In genomic region chr1:7690076-7690475, GRCh38 we compare ENCODE assay signal across 1 cellular context.
TF ChIP-seq lines count a peak whose summit lies in the region.

No MANE protein-coding gene starts in this region.

TF ChIP-seq in WTC11, 78 proteins besides CTCF, POLR2A, EP300 and RAD21 (continued from another document):
- TF ChIP-seq CDX4 (CRISPR knock-in tag; IDR thresholded peaks at IDR 0.05; ENCODE audit: borderline replicate concordance): no peak
- TF ChIP-seq ZNF263 (CRISPR knock-in tag; IDR thresholded peaks at IDR 0.05; ENCODE audit: low read depth): no peak
- no peak for TF ChIP-seq ELF4 (CRISPR knock-in tag; IDR thresholded peaks at IDR 0.05; ENCODE audit: low read depth)
- TF ChIP-seq FOXP4 (CRISPR knock-in tag; IDR thresholded peaks at IDR 0.05): no peak
- no peak for TF ChIP-seq CREB1 (CRISPR knock-in tag; IDR thresholded peaks at IDR 0.05)
- no peak for TF ChIP-seq GTF2I (CRISPR knock-in tag; conservative IDR thresholded peaks at IDR 0.05)
- TF ChIP-seq MYBL2 (CRISPR knock-in tag; IDR thresholded peaks at IDR 0.05): no peak
- TF ChIP-seq ZBTB43 (CRISPR knock-in tag; IDR thresholded peaks at IDR 0.05): no peak
- no peak for TF ChIP-seq FOXK1 (CRISPR knock-in tag; IDR thresholded peaks at IDR 0.05)
- no peak for TF ChIP-seq ESRRA (CRISPR knock-in tag; IDR thresholded peaks at IDR 0.05; ENCODE audit: borderline replicate concordance)
- no peak for TF ChIP-seq ATF3 (CRISPR knock-in tag; conservative IDR thresholded peaks at IDR 0.05)
- no peak for TF ChIP-seq IRF2 (CRISPR knock-in tag; IDR thresholded peaks at IDR 0.05; ENCODE audit: borderline replicate concordance, low read depth)
- no peak for TF ChIP-seq AR (CRISPR knock-in tag; IDR thresholded peaks at IDR 0.05)
- no peak for TF ChIP-seq ZNF281 (CRISPR knock-in tag; IDR thresholded peaks at IDR 0.05)
- TF ChIP-seq NFYB (CRISPR knock-in tag; conservative IDR thresholded peaks at IDR 0.05; ENCODE audit: low read depth): no peak
- no peak for TF ChIP-seq PRRX2 (CRISPR knock-in tag; IDR thresholded peaks at IDR 0.05)
